Comparison of ENCODE assay signal across 1 cellular context in genomic region chr10:110872145-110872983, GRCh38.
TF ChIP-seq lines count a peak whose summit lies in the region.

No MANE protein-coding gene starts in this region.

TF ChIP-seq in K562, 482 proteins besides CTCF, POLR2A, EP300 and RAD21 (continued from another document and continues in another):
- TF ChIP-seq MNT (conservative IDR thresholded peaks at IDR 0.05) = peak; percentile 88 to 89
- peak; percentile 46; the same call in 1 of the 2 replicates for TF ChIP-seq GATA2 (CRISPR knock-in tag; IDR thresholded peaks at IDR 0.05)
- TF ChIP-seq, protein P1, sequence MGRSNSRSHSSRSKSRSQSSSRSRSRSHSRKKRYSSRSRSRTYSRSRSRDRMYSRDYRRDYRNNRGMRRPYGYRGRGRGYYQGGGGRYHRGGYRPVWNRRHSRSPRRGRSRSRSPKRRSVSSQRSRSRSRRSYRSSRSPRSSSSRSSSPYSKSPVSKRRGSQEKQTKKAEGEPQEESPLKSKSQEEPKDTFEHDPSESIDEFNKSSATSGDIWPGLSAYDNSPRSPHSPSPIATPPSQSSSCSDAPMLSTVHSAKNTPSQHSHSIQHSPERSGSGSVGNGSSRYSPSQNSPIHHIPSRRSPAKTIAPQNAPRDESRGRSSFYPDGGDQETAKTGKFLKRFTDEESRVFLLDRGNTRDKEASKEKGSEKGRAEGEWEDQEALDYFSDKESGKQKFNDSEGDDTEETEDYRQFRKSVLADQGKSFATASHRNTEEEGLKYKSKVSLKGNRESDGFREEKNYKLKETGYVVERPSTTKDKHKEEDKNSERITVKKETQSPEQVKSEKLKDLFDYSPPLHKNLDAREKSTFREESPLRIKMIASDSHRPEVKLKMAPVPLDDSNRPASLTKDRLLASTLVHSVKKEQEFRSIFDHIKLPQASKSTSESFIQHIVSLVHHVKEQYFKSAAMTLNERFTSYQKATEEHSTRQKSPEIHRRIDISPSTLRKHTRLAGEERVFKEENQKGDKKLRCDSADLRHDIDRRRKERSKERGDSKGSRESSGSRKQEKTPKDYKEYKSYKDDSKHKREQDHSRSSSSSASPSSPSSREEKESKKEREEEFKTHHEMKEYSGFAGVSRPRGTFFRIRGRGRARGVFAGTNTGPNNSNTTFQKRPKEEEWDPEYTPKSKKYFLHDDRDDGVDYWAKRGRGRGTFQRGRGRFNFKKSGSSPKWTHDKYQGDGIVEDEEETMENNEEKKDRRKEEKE (IDR thresholded peaks at IDR 0.05; ENCODE audit: borderline replicate concordance in 1 of 2, control insufficient read depth in 1 of 2, low read depth in 2 of 2, low read length in 1 of 2) = no peak
- TF ChIP-seq, protein P2, sequence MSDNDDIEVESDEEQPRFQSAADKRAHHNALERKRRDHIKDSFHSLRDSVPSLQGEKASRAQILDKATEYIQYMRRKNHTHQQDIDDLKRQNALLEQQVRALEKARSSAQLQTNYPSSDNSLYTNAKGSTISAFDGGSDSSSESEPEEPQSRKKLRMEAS (CRISPR knock-in tag; IDR thresholded peaks at IDR 0.05) = peak; percentile 73
- no peak for TF ChIP-seq HMG20A (CRISPR knock-in tag; conservative IDR thresholded peaks at IDR 0.05)
- peak; percentile 58; the same call in 1 of the 2 replicates for TF ChIP-seq GABPA (tag; conservative IDR thresholded peaks at IDR 0.05; ENCODE audit: low read depth)
- peak; percentile 18 for TF ChIP-seq TAF1 (IDR thresholded peaks at IDR 0.05; ENCODE audit: control insufficient read depth, extremely low read depth, insufficient read depth, low read length, severe bottlenecking)
- TF ChIP-seq HNRNPLL (IDR thresholded peaks at IDR 0.05; ENCODE audit: low read depth, low read length, poor library complexity, severe bottlenecking) = peak; percentile 52
- no peak for TF ChIP-seq DPF2 (IDR thresholded peaks at IDR 0.05)
- no peak for TF ChIP-seq ATF1 (CRISPR knock-in tag; IDR thresholded peaks at IDR 0.05)
- peak; percentile 92 for TF ChIP-seq ATF1 (tag; IDR thresholded peaks at IDR 0.05)
- peak; percentile 48; the same call in 1 of the 2 replicates for TF ChIP-seq GABPB1 (CRISPR knock-in tag; IDR thresholded peaks at IDR 0.05)
- TF ChIP-seq, protein P3, sequence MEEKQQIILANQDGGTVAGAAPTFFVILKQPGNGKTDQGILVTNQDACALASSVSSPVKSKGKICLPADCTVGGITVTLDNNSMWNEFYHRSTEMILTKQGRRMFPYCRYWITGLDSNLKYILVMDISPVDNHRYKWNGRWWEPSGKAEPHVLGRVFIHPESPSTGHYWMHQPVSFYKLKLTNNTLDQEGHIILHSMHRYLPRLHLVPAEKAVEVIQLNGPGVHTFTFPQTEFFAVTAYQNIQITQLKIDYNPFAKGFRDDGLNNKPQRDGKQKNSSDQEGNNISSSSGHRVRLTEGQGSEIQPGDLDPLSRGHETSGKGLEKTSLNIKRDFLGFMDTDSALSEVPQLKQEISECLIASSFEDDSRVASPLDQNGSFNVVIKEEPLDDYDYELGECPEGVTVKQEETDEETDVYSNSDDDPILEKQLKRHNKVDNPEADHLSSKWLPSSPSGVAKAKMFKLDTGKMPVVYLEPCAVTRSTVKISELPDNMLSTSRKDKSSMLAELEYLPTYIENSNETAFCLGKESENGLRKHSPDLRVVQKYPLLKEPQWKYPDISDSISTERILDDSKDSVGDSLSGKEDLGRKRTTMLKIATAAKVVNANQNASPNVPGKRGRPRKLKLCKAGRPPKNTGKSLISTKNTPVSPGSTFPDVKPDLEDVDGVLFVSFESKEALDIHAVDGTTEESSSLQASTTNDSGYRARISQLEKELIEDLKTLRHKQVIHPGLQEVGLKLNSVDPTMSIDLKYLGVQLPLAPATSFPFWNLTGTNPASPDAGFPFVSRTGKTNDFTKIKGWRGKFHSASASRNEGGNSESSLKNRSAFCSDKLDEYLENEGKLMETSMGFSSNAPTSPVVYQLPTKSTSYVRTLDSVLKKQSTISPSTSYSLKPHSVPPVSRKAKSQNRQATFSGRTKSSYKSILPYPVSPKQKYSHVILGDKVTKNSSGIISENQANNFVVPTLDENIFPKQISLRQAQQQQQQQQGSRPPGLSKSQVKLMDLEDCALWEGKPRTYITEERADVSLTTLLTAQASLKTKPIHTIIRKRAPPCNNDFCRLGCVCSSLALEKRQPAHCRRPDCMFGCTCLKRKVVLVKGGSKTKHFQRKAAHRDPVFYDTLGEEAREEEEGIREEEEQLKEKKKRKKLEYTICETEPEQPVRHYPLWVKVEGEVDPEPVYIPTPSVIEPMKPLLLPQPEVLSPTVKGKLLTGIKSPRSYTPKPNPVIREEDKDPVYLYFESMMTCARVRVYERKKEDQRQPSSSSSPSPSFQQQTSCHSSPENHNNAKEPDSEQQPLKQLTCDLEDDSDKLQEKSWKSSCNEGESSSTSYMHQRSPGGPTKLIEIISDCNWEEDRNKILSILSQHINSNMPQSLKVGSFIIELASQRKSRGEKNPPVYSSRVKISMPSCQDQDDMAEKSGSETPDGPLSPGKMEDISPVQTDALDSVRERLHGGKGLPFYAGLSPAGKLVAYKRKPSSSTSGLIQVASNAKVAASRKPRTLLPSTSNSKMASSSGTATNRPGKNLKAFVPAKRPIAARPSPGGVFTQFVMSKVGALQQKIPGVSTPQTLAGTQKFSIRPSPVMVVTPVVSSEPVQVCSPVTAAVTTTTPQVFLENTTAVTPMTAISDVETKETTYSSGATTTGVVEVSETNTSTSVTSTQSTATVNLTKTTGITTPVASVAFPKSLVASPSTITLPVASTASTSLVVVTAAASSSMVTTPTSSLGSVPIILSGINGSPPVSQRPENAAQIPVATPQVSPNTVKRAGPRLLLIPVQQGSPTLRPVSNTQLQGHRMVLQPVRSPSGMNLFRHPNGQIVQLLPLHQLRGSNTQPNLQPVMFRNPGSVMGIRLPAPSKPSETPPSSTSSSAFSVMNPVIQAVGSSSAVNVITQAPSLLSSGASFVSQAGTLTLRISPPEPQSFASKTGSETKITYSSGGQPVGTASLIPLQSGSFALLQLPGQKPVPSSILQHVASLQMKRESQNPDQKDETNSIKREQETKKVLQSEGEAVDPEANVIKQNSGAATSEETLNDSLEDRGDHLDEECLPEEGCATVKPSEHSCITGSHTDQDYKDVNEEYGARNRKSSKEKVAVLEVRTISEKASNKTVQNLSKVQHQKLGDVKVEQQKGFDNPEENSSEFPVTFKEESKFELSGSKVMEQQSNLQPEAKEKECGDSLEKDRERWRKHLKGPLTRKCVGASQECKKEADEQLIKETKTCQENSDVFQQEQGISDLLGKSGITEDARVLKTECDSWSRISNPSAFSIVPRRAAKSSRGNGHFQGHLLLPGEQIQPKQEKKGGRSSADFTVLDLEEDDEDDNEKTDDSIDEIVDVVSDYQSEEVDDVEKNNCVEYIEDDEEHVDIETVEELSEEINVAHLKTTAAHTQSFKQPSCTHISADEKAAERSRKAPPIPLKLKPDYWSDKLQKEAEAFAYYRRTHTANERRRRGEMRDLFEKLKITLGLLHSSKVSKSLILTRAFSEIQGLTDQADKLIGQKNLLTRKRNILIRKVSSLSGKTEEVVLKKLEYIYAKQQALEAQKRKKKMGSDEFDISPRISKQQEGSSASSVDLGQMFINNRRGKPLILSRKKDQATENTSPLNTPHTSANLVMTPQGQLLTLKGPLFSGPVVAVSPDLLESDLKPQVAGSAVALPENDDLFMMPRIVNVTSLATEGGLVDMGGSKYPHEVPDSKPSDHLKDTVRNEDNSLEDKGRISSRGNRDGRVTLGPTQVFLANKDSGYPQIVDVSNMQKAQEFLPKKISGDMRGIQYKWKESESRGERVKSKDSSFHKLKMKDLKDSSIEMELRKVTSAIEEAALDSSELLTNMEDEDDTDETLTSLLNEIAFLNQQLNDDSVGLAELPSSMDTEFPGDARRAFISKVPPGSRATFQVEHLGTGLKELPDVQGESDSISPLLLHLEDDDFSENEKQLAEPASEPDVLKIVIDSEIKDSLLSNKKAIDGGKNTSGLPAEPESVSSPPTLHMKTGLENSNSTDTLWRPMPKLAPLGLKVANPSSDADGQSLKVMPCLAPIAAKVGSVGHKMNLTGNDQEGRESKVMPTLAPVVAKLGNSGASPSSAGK (IDR thresholded peaks at IDR 0.05) = peak; percentile 92
- TF ChIP-seq FIP1L1 (IDR thresholded peaks at IDR 0.05; ENCODE audit: low read depth, low read length, poor library complexity, severe bottlenecking) = peak; percentile 58
- TF ChIP-seq SPI1 (IDR thresholded peaks at IDR 0.05; ENCODE audit: borderline replicate concordance, low read depth, low read length) = no peak
- TF ChIP-seq ZNF384 (IDR thresholded peaks at IDR 0.05; ENCODE audit: low read depth, low read length) = peak; percentile 33; the same call in 1 of the 2 replicates
- 0 out of 2 replicates have a peak, but pooled peaks have one; percentile 17 for TF ChIP-seq ZBTB9 (CRISPR knock-in tag; IDR thresholded peaks at IDR 0.05)
- no peak for TF ChIP-seq SMARCC2 (IDR thresholded peaks at IDR 0.05; ENCODE audit: low read depth)
- peak in 1 of 3 experiments; percentile 59; a peak in 1 of 6 replicates for TF ChIP-seq ZBTB11 (CRISPR knock-in tag; IDR thresholded peaks at IDR 0.05)
- peak; percentile 97 for TF ChIP-seq RBFOX2 (IDR thresholded peaks at IDR 0.05; ENCODE audit: low read depth, low read length)
- 0 out of 2 replicates have a peak, but pooled peaks have one; percentile 22 for TF ChIP-seq ESRRA (IDR thresholded peaks at IDR 0.05; ENCODE audit: borderline replicate concordance, low read depth)
- peak; percentile 83 for TF ChIP-seq EP400 (IDR thresholded peaks at IDR 0.05)
- no peak for TF ChIP-seq NELFE (IDR thresholded peaks at IDR 0.05; ENCODE audit: insufficient read depth, insufficient read length)
- peak; percentile 32 for TF ChIP-seq HDAC3 (IDR thresholded peaks at IDR 0.05; ENCODE audit: borderline replicate concordance, partially characterized antibody)
- TF ChIP-seq ZNF77 (CRISPR knock-in tag; IDR thresholded peaks at IDR 0.05) = no peak
- peak; percentile 29 for TF ChIP-seq RB1 (IDR thresholded peaks at IDR 0.05; ENCODE audit: low read depth)
- peak; percentile 86 for TF ChIP-seq CEBPG (CRISPR knock-in tag; IDR thresholded peaks at IDR 0.05)
- peak; percentile 60 to 69 for TF ChIP-seq CEBPG (tag; conservative IDR thresholded peaks at IDR 0.05 in 1 of 2, IDR thresholded peaks at IDR 0.05 in 1 of 2)
- no peak for TF ChIP-seq KAT2B (IDR thresholded peaks at IDR 0.05; ENCODE audit: low read depth, low read length)
- TF ChIP-seq MEIS2 (IDR thresholded peaks at IDR 0.05; ENCODE audit: partially characterized antibody) = peak; percentile 74
- TF ChIP-seq ZBTB12 (CRISPR knock-in tag; IDR thresholded peaks at IDR 0.05) = 0 out of 2 replicates have a peak, but pooled peaks have one; percentile 26
- TF ChIP-seq, protein P4, sequence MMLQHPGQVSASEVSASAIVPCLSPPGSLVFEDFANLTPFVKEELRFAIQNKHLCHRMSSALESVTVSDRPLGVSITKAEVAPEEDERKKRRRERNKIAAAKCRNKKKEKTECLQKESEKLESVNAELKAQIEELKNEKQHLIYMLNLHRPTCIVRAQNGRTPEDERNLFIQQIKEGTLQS (IDR thresholded peaks at IDR 0.05) = peak; percentile 47; the same call in 1 of the 2 replicates
- TF ChIP-seq, protein P4 (CRISPR knock-in tag; conservative IDR thresholded peaks at IDR 0.05) = no peak
- TF ChIP-seq ZBTB7A (IDR thresholded peaks at IDR 0.05; ENCODE audit: borderline replicate concordance, control insufficient read depth, low read depth, low read length) = peak; percentile 85
